Comparison of ENCODE assay signal across 34 cellular contexts in the genomic region with DNA sequence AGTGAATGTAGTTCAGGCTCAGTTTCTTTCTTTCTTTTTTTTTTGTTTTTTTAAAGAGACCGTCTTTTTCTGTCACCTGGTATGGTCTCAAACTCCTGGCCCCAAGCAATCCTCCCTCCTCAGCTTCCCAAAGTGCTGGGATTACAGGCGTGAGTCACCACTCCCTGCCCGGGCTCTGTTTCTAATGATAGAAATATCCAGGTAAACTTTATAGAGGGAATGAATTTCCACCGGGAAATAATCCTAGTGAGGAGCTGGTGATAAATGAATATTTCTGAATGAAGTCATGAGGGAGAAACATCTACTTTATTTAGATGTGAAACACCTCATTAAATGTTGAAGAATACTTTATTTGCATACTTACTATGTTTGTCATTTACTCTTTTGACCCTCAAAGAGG. TPM values are rescaled to one million over a fixed set of nuclear protein-coding genes. Genes with fewer than 3 reads are reported as not detected.
DNase-seq lines count a peak whose midpoint lies in the region; ATAC-seq lines count a peak whose summit lies in the region.
"Had no signal": no experiment of that assay in that cellular context is flagged by ENCODE, and none has a peak within 500 bp of the region (broad histone marks: within the 10 kb centered on the region; RNA-seq: fewer than 3 reads in every experiment).

No MANE protein-coding gene starts in this region.

- no peak overlapping the region for H3K4me2 ChIP-seq in mesendoderm (ENCODE audit: low read length)
- H3K4me2 ChIP-seq: PC-9 had no signal

- CTCF ChIA-PET in activated CD8-positive, alpha-beta T cell treated with anti-CD3 and anti-CD28 coated beads, Interleukin-2, amount 10 ng/mL, durations not matched to agents 7 days and 5 days (lab: Charles Lee): interaction anchor here (1.6 to 8.1 kb wide), 2 partner anchors 12 to 50 kb away, joined by 8 to 37 read pairs; no protein-coding TSS in a partner anchor
- CTCF ChIA-PET in activated naive CD4-positive, alpha-beta T cell treated with anti-CD3 and anti-CD28 coated beads for 36 hours (lab: Charles Lee): interaction anchor here (5.5 kb wide), 1 partner anchor 12 kb away, joined by 30 read pairs; no protein-coding TSS in a partner anchor

- no peak overlapping the region for H4K8ac ChIP-seq in mesendoderm (ENCODE audit: low read depth, low read length)

- H3K18ac ChIP-seq in mesendoderm (ENCODE audit: low read length): no peak overlapping the region

- peak; percentile 3 for DNase-seq in AG08395 (ENCODE audit: low spot score)
- DNase-seq in HCEC 1CT: peak; percentile 23
- no peak for DNase-seq in T-helper 17 cell
- DNase-seq in mesendoderm: peak; percentile 21
- no peak for DNase-seq in activated CD8-positive, alpha-beta T cell treated with anti-CD3 and anti-CD28 coated beads, Interleukin-2, amount 10 ng/mL, durations not matched to agents 7 days and 5 days
- no peak for DNase-seq in activated naive CD4-positive, alpha-beta T cell treated with anti-CD3 and anti-CD28 coated beads for 36 hours
- DNase-seq: activated CD4-positive, alpha-beta T cell treated with anti-CD3 and anti-CD28 coated beads, Interleukin-2, amount 50 U/mL, for 48 hours; activated CD4-positive, CD25-positive, alpha-beta regulatory T cell treated with anti-CD3 and anti-CD28 coated beads, Interleukin-2, amount 50 U/mL, for 72 hours; activated naive CD4-positive, alpha-beta T cell; activated T-cell treated with anti-CD3 and anti-CD28 coated beads, Interleukin-2, amount 50 U/mL, for 72 hours; CD4-positive, alpha-beta T cell; endodermal cell; lower lobe of right lung; naive thymus-derived CD8-positive, alpha-beta T cell; NCI-H1105 treated with DMSO at 0.1 percent for 48 hours; NCI-H2029 treated with DMSO at 0.1 percent for 48 hours; NCI-H2227 treated with DMSO at 0.1 percent for 48 hours; NCI-H526 treated with DMSO at 0.1 percent for 48 hours; nucleus accumbens; PC-9; Right ventricle myocardium superior had no signal

- no peaks in the 10 kb centered on the region for H3K9me3 ChIP-seq in T-helper 17 cell (ENCODE audit: control insufficient read depth, low read length, poor library complexity, severe bottlenecking)
- H3K9me3 ChIP-seq: esophagus muscularis mucosa, lower lobe of right lung, prostate gland had no signal

- no peaks in the 10 kb centered on the region for H3K36me3 ChIP-seq in mesendoderm (ENCODE audit: control insufficient read depth, insufficient read depth, low read length)
- H3K36me3 ChIP-seq: esophagus muscularis mucosa, lower lobe of right lung, prostate gland had no signal

- H3K79me1 ChIP-seq in mesendoderm (ENCODE audit: low read length): peaks cover 4% of the 10 kb centered on the region

- no peak overlapping the region for H3K4me3 ChIP-seq in mesendoderm (ENCODE audit: low read length)
- H3K4me3 ChIP-seq: esophagus muscularis mucosa, lower lobe of right lung, PC-9, prostate gland had no signal

- H3K27ac ChIP-seq in mesendoderm (ENCODE audit: low read depth, low read length): no peak overlapping the region
- H3K27ac ChIP-seq: esophagus muscularis mucosa, lower lobe of right lung, PC-9, prostate gland had no signal

- no CpG with 5 or more reads among the region's 4 CpGs for WGBS in mesendoderm (ENCODE audit: extremely low coverage, insufficient coverage, low lambda C conversion rate)

- H3K4me3 Mint-ChIP-seq in T-helper 17 cell: no peak overlapping the region
- H3K4me3 Mint-ChIP-seq in activated CD8-positive, alpha-beta T cell treated with anti-CD3 and anti-CD28 coated beads, Interleukin-2, amount 10 ng/mL, durations not matched to agents 7 days and 5 days: no peak overlapping the region
- H3K4me3 Mint-ChIP-seq in activated naive CD4-positive, alpha-beta T cell treated with anti-CD3 and anti-CD28 coated beads for 36 hours: no peak overlapping the region
- H3K4me3 Mint-ChIP-seq: activated T-cell treated with anti-CD3 and anti-CD28 coated beads, Interleukin-2, amount 50 U/mL, for 72 hours; CD4-positive, alpha-beta T cell; central memory CD8-positive, alpha-beta T cell; dendritic cell treated with granulocyte-macrophage colony-stimulating factor and Interleukin-4, amounts not matched to agents 40 ng/mL and 50 ng/mL, for 4 days; endodermal cell; stimulated activated effector memory CD8-positive, alpha-beta T cell treated with anti-CD3 and anti-CD28 coated beads, Interleukin-12 subunit alpha, Interleukin-12 subunit beta, amount 100 ng/mL, for 72 hours; type B pancreatic cell had no signal

- H3K4me1 ChIP-seq in mesendoderm (ENCODE audit: control insufficient read depth, low read depth, low read length): no peaks in the 10 kb centered on the region
- H3K4me1 ChIP-seq: prostate gland had no signal

- H3K27me3 ChIP-seq in mesendoderm (ENCODE audit: insufficient read depth, low read length, poor library complexity): no peaks in the 10 kb centered on the region
- H3K27me3 ChIP-seq: esophagus muscularis mucosa had no signal

- ATAC-seq in T-helper 17 cell (no peak), GM18858 (IDR thresholded peaks at IDR 0.05; ENCODE audit: unreplicated experiment) (no peak), HG02610 (IDR thresholded peaks at IDR 0.05; ENCODE audit: unreplicated experiment) (no peak)
- no peak for ATAC-seq in activated CD8-positive, alpha-beta T cell treated with anti-CD3 and anti-CD28 coated beads, Interleukin-2, amount 10 ng/mL, durations not matched to agents 7 days and 5 days
- ATAC-seq: activated T-cell treated with anti-CD3 and anti-CD28 coated beads, Interleukin-2, amount 50 U/mL, for 72 hours; lower lobe of right lung; naive thymus-derived CD8-positive, alpha-beta T cell; stimulated activated effector memory CD8-positive, alpha-beta T cell treated with anti-CD3 and anti-CD28 coated beads, Interleukin-12 subunit alpha, Interleukin-12 subunit beta, amount 100 ng/mL, for 72 hours had no signal

- no peak overlapping the region for H2AK5ac ChIP-seq in mesendoderm (ENCODE audit: low read length)

- H3K9me3 Mint-ChIP-seq in activated CD8-positive, alpha-beta T cell treated with anti-CD3 and anti-CD28 coated beads, Interleukin-2, amount 10 ng/mL, durations not matched to agents 7 days and 5 days (ENCODE audit: insufficient read depth): peaks cover 11% of the 10 kb centered on the region
- H3K9me3 Mint-ChIP-seq in activated naive CD4-positive, alpha-beta T cell treated with anti-CD3 and anti-CD28 coated beads for 36 hours: peaks cover 3% of the 10 kb centered on the region
- H3K9me3 Mint-ChIP-seq: activated T-cell treated with anti-CD3 and anti-CD28 coated beads, Interleukin-2, amount 50 U/mL, for 72 hours; central memory CD8-positive, alpha-beta T cell; stimulated activated effector memory CD8-positive, alpha-beta T cell treated with anti-CD3 and anti-CD28 coated beads, Interleukin-12 subunit alpha, Interleukin-12 subunit beta, amount 100 ng/mL, for 72 hours; type B pancreatic cell had no signal

- H3K56ac ChIP-seq in mesendoderm (ENCODE audit: low read length): no peak overlapping the region

- POLR2A ChIA-PET in activated CD8-positive, alpha-beta T cell treated with anti-CD3 and anti-CD28 coated beads, Interleukin-2, amount 10 ng/mL, durations not matched to agents 7 days and 5 days (lab: Charles Lee): no interaction called here

- no peak overlapping the region for H3K4ac ChIP-seq in mesendoderm (ENCODE audit: low read depth, low read length)

- H3K36me3 Mint-ChIP-seq in T-helper 17 cell (ENCODE audit: low read depth): no peaks in the 10 kb centered on the region
- peaks cover 27% of the 10 kb centered on the region for H3K36me3 Mint-ChIP-seq in activated CD8-positive, alpha-beta T cell treated with anti-CD3 and anti-CD28 coated beads, Interleukin-2, amount 10 ng/mL, durations not matched to agents 7 days and 5 days (ENCODE audit: low read depth)
- peaks cover 16% of the 10 kb centered on the region for H3K36me3 Mint-ChIP-seq in activated naive CD4-positive, alpha-beta T cell treated with anti-CD3 and anti-CD28 coated beads for 36 hours (ENCODE audit: low read depth)

- no peak overlapping the region for H2BK15ac ChIP-seq in mesendoderm (replicated peaks; ENCODE audit: low read depth)

- no peak overlapping the region for H3K9ac ChIP-seq in mesendoderm (ENCODE audit: low read length)

- peak overlapping the region; percentile 32 for H3K27ac Mint-ChIP-seq in T-helper 17 cell
- H3K27ac Mint-ChIP-seq in activated CD8-positive, alpha-beta T cell treated with anti-CD3 and anti-CD28 coated beads, Interleukin-2, amount 10 ng/mL, durations not matched to agents 7 days and 5 days: no peak overlapping the region
- H3K27ac Mint-ChIP-seq in activated naive CD4-positive, alpha-beta T cell treated with anti-CD3 and anti-CD28 coated beads for 36 hours: no peak overlapping the region
- H3K27ac Mint-ChIP-seq: activated T-cell treated with anti-CD3 and anti-CD28 coated beads, Interleukin-2, amount 50 U/mL, for 72 hours; CD4-positive, alpha-beta T cell; endodermal cell; naive thymus-derived CD8-positive, alpha-beta T cell; stimulated activated effector memory CD8-positive, alpha-beta T cell treated with anti-CD3 and anti-CD28 coated beads, Interleukin-12 subunit alpha, Interleukin-12 subunit beta, amount 100 ng/mL, for 72 hours; type B pancreatic cell had no signal

- no peaks in the 10 kb centered on the region for H3K27me3 Mint-ChIP-seq in T-helper 17 cell
- H3K27me3 Mint-ChIP-seq in activated CD8-positive, alpha-beta T cell treated with anti-CD3 and anti-CD28 coated beads, Interleukin-2, amount 10 ng/mL, durations not matched to agents 7 days and 5 days (ENCODE audit: low read depth): no peaks in the 10 kb centered on the region
- no peaks in the 10 kb centered on the region for H3K27me3 Mint-ChIP-seq in activated naive CD4-positive, alpha-beta T cell treated with anti-CD3 and anti-CD28 coated beads for 36 hours (ENCODE audit: low read depth)
- H3K27me3 Mint-ChIP-seq: CD4-positive, alpha-beta T cell; central memory CD8-positive, alpha-beta T cell; dendritic cell treated with granulocyte-macrophage colony-stimulating factor and Interleukin-4, amounts not matched to agents 40 ng/mL and 50 ng/mL, for 4 days; naive thymus-derived CD8-positive, alpha-beta T cell; type B pancreatic cell had no signal

- H3K4me1 Mint-ChIP-seq in T-helper 17 cell: peaks cover 50% of the 10 kb centered on the region
- peaks cover 38% of the 10 kb centered on the region for H3K4me1 Mint-ChIP-seq in activated CD8-positive, alpha-beta T cell treated with anti-CD3 and anti-CD28 coated beads, Interleukin-2, amount 10 ng/mL, durations not matched to agents 7 days and 5 days (ENCODE audit: low read depth)
- peaks cover 62% of the 10 kb centered on the region for H3K4me1 Mint-ChIP-seq in activated naive CD4-positive, alpha-beta T cell treated with anti-CD3 and anti-CD28 coated beads for 36 hours (ENCODE audit: low read depth)

- no peak overlapping the region for H3K23ac ChIP-seq in mesendoderm (ENCODE audit: low read length)

- no peak overlapping the region for H2BK120ac ChIP-seq in mesendoderm (ENCODE audit: low read depth, low read length)

- intact Hi-C loops in activated naive CD4-positive, alpha-beta T cell treated with anti-CD3 and anti-CD28 coated beads for 36 hours (cut with micrococcal nuclease): no loop called here

- no peak overlapping the region for H4K5ac ChIP-seq in mesendoderm (ENCODE audit: low read length)

- no peak overlapping the region for H2BK5ac ChIP-seq in mesendoderm (ENCODE audit: low read length)

- peaks cover 25% of the 10 kb centered on the region for H3K79me2 ChIP-seq in mesendoderm (ENCODE audit: control insufficient read depth, insufficient read depth, low read length)

RNA-seq across cellular contexts. Expression of gene RNF13, which starts 7.2 kb away (rescaled TPM):
- total RNA-seq in T-helper 17 cell: 10 to 100 TPM; 50.8 to 55.4 TPM
- 31.8 TPM for polyA plus RNA-seq in mesendoderm (2013, experiment 1 of 2)
- 34.6 TPM for polyA plus RNA-seq in mesendoderm (2013, experiment 2 of 2)
- total RNA-seq in activated CD8-positive, alpha-beta T cell treated with anti-CD3 and anti-CD28 coated beads, Interleukin-2, amount 10 ng/mL, durations not matched to agents 7 days and 5 days: 10 to 100 TPM; 30.6 to 31.3 TPM
- total RNA-seq in activated naive CD4-positive, alpha-beta T cell treated with anti-CD3 and anti-CD28 coated beads for 36 hours: 10 to 100 TPM; 22.9 to 25.5 TPM

RNA-seq across cellular contexts. Expression of gene ANKUB1, which starts 27.8 kb away (rescaled TPM):
- total RNA-seq in T-helper 17 cell: not detected
- not detected for polyA plus RNA-seq in mesendoderm (2013, experiment 1 of 2)
- not detected for polyA plus RNA-seq in mesendoderm (2013, experiment 2 of 2)
- not detected for total RNA-seq in activated CD8-positive, alpha-beta T cell treated with anti-CD3 and anti-CD28 coated beads, Interleukin-2, amount 10 ng/mL, durations not matched to agents 7 days and 5 days
- not detected for total RNA-seq in activated naive CD4-positive, alpha-beta T cell treated with anti-CD3 and anti-CD28 coated beads for 36 hours
- total RNA-seq: A673; activated T-cell treated with anti-CD3 and anti-CD28 coated beads, Interleukin-2, amount 50 U/mL, for 72 hours; CD4-positive, alpha-beta T cell; Daoy; endodermal cell; mononuclear cell; naive thymus-derived CD8-positive, alpha-beta T cell; PC-9; prostate gland; Right ventricle myocardium superior; subcutaneous adipose tissue; T-helper 2 cell treated with Interferon-gamma antibody and Interleukin-4, amounts not matched to agents 100 ng/mL and 5 ng/mL, for 36 hours had no signal
- polyA plus RNA-seq: naive thymus-derived CD8-positive, alpha-beta T cell had no signal

Comparison
In these comparisons a context has a peak if more than half of its experiments do, and no peak if none do; other contexts are left out.
1. DNase-seq: peak in AG08395 (single experiment), HCEC 1CT (single experiment) and mesendoderm (single experiment); none in T-helper 17 cell (0 of 3), activated CD8-positive, alpha-beta T cell treated with anti-CD3 and anti-CD28 coated beads, Interleukin-2, amount 10 ng/mL, durations not matched to agents 7 days and 5 days (single experiment) and activated naive CD4-positive, alpha-beta T cell treated with anti-CD3 and anti-CD28 coated beads for 36 hours (single experiment).